In the genomic region with DNA sequence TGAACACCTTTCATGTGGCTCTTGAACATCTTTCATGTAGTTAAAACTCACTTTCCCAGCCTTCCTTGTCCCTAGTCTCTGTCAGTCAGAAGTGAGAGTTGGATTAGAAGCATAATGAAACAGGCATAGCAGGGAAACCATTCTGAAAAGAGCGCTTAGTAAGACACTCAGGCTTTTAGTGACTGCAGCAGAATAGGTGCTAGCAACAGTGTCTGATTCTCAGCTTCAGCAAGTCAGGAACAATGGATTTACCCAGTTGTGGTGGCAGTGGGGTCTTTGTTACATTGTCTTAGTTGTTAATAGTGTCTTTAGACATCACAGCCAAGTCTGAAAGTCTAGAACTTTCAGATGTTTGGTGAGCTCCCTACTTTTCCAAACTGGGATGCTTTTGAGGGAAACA, we compare ENCODE assay signal across 3 cellular contexts.
TF ChIP-seq lines count a peak whose summit lies in the region.

No MANE protein-coding gene starts in this region.

TF ChIP-seq in HCT116, 20 proteins besides CTCF, POLR2A, EP300 and RAD21:
- no peak for TF ChIP-seq CEBPB (IDR thresholded peaks at IDR 0.05; ENCODE audit: low read depth)
- no peak for TF ChIP-seq ZFX (IDR thresholded peaks at IDR 0.05)
- no peak for TF ChIP-seq TCF7L2 (IDR thresholded peaks at IDR 0.05; ENCODE audit: borderline replicate concordance, extremely low read depth, insufficient read depth, insufficient read length)
- TF ChIP-seq CBX3 (IDR thresholded peaks at IDR 0.05; ENCODE audit: low read depth), result no peak
- TF ChIP-seq ELF1 (IDR thresholded peaks at IDR 0.05; ENCODE audit: borderline replicate concordance, low read depth), result no peak
- TF ChIP-seq, protein P1, sequence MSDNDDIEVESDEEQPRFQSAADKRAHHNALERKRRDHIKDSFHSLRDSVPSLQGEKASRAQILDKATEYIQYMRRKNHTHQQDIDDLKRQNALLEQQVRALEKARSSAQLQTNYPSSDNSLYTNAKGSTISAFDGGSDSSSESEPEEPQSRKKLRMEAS (IDR thresholded peaks at IDR 0.05), result no peak
- no peak for TF ChIP-seq SP1 (IDR thresholded peaks at IDR 0.05; ENCODE audit: low read depth)
- TF ChIP-seq EGR1 (IDR thresholded peaks at IDR 0.05; ENCODE audit: low read depth), result no peak
- no peak for TF ChIP-seq POLR2AphosphoS5 (IDR thresholded peaks at IDR 0.05; ENCODE audit: low read depth, low read length)
- TF ChIP-seq EZH2phosphoT487 (IDR thresholded peaks at IDR 0.05; ENCODE audit: borderline replicate concordance), result no peak
- no peak for TF ChIP-seq SIN3A (IDR thresholded peaks at IDR 0.05; ENCODE audit: low read depth)
- TF ChIP-seq SRF (IDR thresholded peaks at IDR 0.05; ENCODE audit: low read depth), result no peak
- TF ChIP-seq FOSL1 (IDR thresholded peaks at IDR 0.05; ENCODE audit: low read depth), result no peak
- TF ChIP-seq, protein P2, sequence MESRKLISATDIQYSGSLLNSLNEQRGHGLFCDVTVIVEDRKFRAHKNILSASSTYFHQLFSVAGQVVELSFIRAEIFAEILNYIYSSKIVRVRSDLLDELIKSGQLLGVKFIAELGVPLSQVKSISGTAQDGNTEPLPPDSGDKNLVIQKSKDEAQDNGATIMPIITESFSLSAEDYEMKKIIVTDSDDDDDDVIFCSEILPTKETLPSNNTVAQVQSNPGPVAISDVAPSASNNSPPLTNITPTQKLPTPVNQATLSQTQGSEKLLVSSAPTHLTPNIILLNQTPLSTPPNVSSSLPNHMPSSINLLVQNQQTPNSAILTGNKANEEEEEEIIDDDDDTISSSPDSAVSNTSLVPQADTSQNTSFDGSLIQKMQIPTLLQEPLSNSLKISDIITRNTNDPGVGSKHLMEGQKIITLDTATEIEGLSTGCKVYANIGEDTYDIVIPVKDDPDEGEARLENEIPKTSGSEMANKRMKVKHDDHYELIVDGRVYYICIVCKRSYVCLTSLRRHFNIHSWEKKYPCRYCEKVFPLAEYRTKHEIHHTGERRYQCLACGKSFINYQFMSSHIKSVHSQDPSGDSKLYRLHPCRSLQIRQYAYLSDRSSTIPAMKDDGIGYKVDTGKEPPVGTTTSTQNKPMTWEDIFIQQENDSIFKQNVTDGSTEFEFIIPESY (IDR thresholded peaks at IDR 0.05; ENCODE audit: extremely low read depth, insufficient replicate concordance, low read length), result no peak
- TF ChIP-seq, protein P3, sequence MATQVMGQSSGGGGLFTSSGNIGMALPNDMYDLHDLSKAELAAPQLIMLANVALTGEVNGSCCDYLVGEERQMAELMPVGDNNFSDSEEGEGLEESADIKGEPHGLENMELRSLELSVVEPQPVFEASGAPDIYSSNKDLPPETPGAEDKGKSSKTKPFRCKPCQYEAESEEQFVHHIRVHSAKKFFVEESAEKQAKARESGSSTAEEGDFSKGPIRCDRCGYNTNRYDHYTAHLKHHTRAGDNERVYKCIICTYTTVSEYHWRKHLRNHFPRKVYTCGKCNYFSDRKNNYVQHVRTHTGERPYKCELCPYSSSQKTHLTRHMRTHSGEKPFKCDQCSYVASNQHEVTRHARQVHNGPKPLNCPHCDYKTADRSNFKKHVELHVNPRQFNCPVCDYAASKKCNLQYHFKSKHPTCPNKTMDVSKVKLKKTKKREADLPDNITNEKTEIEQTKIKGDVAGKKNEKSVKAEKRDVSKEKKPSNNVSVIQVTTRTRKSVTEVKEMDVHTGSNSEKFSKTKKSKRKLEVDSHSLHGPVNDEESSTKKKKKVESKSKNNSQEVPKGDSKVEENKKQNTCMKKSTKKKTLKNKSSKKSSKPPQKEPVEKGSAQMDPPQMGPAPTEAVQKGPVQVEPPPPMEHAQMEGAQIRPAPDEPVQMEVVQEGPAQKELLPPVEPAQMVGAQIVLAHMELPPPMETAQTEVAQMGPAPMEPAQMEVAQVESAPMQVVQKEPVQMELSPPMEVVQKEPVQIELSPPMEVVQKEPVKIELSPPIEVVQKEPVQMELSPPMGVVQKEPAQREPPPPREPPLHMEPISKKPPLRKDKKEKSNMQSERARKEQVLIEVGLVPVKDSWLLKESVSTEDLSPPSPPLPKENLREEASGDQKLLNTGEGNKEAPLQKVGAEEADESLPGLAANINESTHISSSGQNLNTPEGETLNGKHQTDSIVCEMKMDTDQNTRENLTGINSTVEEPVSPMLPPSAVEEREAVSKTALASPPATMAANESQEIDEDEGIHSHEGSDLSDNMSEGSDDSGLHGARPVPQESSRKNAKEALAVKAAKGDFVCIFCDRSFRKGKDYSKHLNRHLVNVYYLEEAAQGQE (IDR thresholded peaks at IDR 0.05; ENCODE audit: low read depth), result no peak
- no peak for TF ChIP-seq ZNF274 (IDR thresholded peaks at IDR 0.05; ENCODE audit: low read depth, low read length)

TF ChIP-seq in H1, 55 proteins besides CTCF, POLR2A, EP300 and RAD21:
- no peak for TF ChIP-seq CEBPB (IDR thresholded peaks at IDR 0.05; ENCODE audit: low read depth, low read length)
- TF ChIP-seq SIRT6 (IDR thresholded peaks at IDR 0.05; ENCODE audit: low read length), result no peak
- no peak for TF ChIP-seq TAF1 (IDR thresholded peaks at IDR 0.05; ENCODE audit: low read depth, low read length)
- TF ChIP-seq, protein P4, sequence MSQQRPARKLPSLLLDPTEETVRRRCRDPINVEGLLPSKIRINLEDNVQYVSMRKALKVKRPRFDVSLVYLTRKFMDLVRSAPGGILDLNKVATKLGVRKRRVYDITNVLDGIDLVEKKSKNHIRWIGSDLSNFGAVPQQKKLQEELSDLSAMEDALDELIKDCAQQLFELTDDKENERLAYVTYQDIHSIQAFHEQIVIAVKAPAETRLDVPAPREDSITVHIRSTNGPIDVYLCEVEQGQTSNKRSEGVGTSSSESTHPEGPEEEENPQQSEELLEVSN (IDR thresholded peaks at IDR 0.05), result no peak
- no peak for TF ChIP-seq ASH2L (IDR thresholded peaks at IDR 0.05; ENCODE audit: low read length)
- no peak for TF ChIP-seq MAFK (IDR thresholded peaks at IDR 0.05; ENCODE audit: low read depth, low read length)
- no peak for TF ChIP-seq YY1 (IDR thresholded peaks at IDR 0.05; ENCODE audit: low read depth, low read length)
- TF ChIP-seq BCL11A (IDR thresholded peaks at IDR 0.05; ENCODE audit: low read depth in 2 of 2, low read length in 2 of 2), result no peak
- TF ChIP-seq EZH2 (IDR thresholded peaks at IDR 0.05; ENCODE audit: low read depth, low read length, severe bottlenecking), result no peak
- no peak for TF ChIP-seq CHD2 (IDR thresholded peaks at IDR 0.05; ENCODE audit: low read length)
- TF ChIP-seq TEAD4 (IDR thresholded peaks at IDR 0.05; ENCODE audit: low read depth, low read length), result no peak
- TF ChIP-seq POLR2AphosphoS5 (IDR thresholded peaks at IDR 0.05; ENCODE audit: low read depth, low read length), result no peak
- TF ChIP-seq SP4 (IDR thresholded peaks at IDR 0.05; ENCODE audit: low read length), result no peak
- TF ChIP-seq RXRA (IDR thresholded peaks at IDR 0.05; ENCODE audit: insufficient read depth, low read depth, low read length), result no peak
TF ChIP-seq in H1: peak in this region for 0.

TF ChIP-seq in HepG2, 621 proteins besides CTCF, POLR2A, EP300 and RAD21:
- TF ChIP-seq, protein P5, sequence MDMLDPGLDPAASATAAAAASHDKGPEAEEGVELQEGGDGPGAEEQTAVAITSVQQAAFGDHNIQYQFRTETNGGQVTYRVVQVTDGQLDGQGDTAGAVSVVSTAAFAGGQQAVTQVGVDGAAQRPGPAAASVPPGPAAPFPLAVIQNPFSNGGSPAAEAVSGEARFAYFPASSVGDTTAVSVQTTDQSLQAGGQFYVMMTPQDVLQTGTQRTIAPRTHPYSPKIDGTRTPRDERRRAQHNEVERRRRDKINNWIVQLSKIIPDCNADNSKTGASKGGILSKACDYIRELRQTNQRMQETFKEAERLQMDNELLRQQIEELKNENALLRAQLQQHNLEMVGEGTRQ (IDR thresholded peaks at IDR 0.05; ENCODE audit: low read depth, low read length), result no peak
- TF ChIP-seq, protein P5 (CRISPR knock-in tag; IDR thresholded peaks at IDR 0.05; ENCODE audit: borderline replicate concordance), result no peak
- TF ChIP-seq ETV5 (CRISPR knock-in tag; IDR thresholded peaks at IDR 0.05; ENCODE audit: borderline replicate concordance) (no peak), RCOR2 (CRISPR knock-in tag; IDR thresholded peaks at IDR 0.05) (no peak), NFE2L2 (IDR thresholded peaks at IDR 0.05; ENCODE audit: low read length) (no peak), ZNF382 (CRISPR knock-in tag; IDR thresholded peaks at IDR 0.05; ENCODE audit: borderline replicate concordance) (no peak), ZSCAN22 (CRISPR knock-in tag; IDR thresholded peaks at IDR 0.05) (no peak), CHD4 (IDR thresholded peaks at IDR 0.05; ENCODE audit: borderline replicate concordance, low read length) (no peak)
